ENCODE assay signal across 1 cellular context in the genomic region with DNA sequence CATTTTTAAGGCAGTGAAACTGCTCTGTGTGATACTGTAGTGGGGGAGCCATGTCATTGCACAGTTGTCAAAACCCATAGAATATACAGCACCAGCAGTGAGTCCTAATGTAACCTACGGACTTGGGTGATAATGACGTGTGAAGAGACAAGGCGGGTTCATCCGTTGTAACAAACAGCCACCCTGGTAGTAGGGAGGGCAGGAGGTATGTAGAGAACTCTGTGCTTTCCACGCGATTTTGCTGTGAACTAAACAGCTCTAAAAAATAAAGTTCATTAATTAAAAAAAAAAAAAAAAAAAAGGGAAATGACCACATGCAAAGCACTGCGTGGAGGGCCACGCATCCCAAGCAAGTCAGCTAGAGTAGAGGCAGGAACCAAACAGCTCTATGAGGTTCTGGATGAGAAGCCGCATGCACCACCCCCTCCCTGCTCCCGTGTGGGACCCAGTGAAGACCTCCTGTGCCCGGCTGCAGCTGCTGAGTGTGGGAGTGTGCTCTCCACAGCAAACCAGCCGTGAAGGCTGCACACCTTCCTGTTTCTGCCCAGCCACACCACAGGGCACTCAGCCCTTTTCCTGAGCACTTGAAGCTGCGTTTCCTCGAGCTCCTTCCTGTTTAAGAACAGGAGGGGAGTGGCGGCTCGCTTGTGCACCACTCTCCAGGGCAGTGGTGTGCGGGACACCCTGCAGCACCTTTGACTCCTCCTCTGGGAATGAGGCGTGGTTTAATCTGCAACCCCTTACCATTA.
TF ChIP-seq lines count a peak whose summit lies in the region.

No MANE protein-coding gene starts in this region.

TF ChIP-seq in SK-N-SH treated with all-trans-retinoic acid at 6 μM for 48 hours, 23 proteins besides CTCF, POLR2A, EP300 and RAD21 (continued from another document):
- TF ChIP-seq, protein P1, sequence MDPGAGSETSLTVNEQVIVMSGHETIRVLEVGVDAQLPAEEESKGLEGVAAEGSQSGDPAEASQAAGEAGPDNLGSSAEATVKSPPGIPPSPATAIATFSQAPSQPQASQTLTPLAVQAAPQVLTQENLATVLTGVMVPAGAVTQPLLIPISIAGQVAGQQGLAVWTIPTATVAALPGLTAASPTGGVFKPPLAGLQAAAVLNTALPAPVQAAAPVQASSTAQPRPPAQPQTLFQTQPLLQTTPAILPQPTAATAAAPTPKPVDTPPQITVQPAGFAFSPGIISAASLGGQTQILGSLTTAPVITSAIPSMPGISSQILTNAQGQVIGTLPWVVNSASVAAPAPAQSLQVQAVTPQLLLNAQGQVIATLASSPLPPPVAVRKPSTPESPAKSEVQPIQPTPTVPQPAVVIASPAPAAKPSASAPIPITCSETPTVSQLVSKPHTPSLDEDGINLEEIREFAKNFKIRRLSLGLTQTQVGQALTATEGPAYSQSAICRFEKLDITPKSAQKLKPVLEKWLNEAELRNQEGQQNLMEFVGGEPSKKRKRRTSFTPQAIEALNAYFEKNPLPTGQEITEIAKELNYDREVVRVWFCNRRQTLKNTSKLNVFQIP (CRISPR knock-in tag; IDR thresholded peaks at IDR 0.05; ENCODE audit: borderline replicate concordance, low read depth), result no peak
- TF ChIP-seq SNAI2 (CRISPR knock-in tag; IDR thresholded peaks at IDR 0.05), result no peak
TF ChIP-seq in SK-N-SH treated with all-trans-retinoic acid at 6 μM for 48 hours: peak in this region for 0.
